Comparison of ENCODE assay signal across 27 cellular contexts in the genomic region with DNA sequence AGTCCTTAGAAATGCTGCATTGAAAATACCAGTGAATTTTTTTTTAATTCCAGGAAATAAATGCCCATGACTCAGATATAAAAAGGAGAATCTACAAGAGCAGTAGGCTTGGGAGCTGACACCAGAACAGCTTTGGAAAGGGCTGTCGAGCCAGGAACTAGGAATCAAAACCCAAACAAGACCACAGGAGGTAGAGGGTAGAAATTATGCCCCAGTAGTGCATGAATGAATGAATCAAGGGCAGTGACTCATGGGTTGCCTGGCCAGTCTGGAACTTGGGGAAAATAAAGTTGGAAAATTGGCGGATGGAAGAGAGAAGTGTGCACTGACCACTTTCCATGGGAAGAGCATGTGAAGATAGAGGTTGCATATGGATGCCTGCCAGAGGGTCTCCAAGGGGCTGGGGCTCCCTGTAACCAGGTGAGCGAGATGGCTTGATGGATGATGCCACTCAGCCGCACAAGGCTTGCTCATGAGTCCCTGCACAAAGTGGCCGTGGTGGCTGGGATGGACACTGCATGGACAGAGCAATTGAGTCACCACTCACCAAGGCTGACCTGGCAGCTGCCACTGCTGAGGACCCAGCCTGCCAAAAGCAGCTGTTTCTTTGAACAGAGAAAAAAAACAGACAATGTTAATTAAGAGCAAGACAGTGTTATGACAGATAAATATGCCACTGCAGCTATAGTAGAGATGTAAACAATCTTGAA. TPM values are rescaled to one million over a fixed set of nuclear protein-coding genes. Genes with fewer than 3 reads are reported as not detected.
A peak's percentile ranks its signal among the peaks of the same experiment; 100 is the strongest.
DNase-seq lines count a peak whose midpoint lies in the region; TF ChIP-seq lines count a peak whose summit lies in the region.
"Had no signal": no experiment of that assay in that cellular context is flagged by ENCODE, and none has a peak within 500 bp of the region (broad histone marks: within the 10 kb centered on the region; RNA-seq: fewer than 3 reads in every experiment).

No MANE protein-coding gene starts in this region.

- H3K4me3 Mint-ChIP-seq in HFFc6 = peak overlapping the region; percentile 18
- H3K4me3 Mint-ChIP-seq: activated naive CD8-positive, alpha-beta T cell treated with anti-CD3 and anti-CD28 coated beads, Interleukin-2, amount 10 ng/mL, durations not matched to agents 7 days and 5 days; CD14-positive monocyte; neural progenitor cell; stimulated activated memory B cell treated with anti-CD40 and anti-IgM and Interleukin-4, amounts not matched to agents 10 μg/mL and 1 μg/mL and 100 μg/mL, for 72 hours had no signal

- peaks cover 48% of the 10 kb centered on the region for H3K4me1 Mint-ChIP-seq in HFFc6 (ENCODE audit: low read depth)
- H3K4me1 Mint-ChIP-seq: neural progenitor cell; stimulated activated memory B cell treated with anti-CD40 and anti-IgM and Interleukin-4, amounts not matched to agents 10 μg/mL and 1 μg/mL and 100 μg/mL, for 72 hours had no signal

- no peaks in the 10 kb centered on the region for H3K79me2 ChIP-seq in ACC112 (ENCODE audit: control insufficient read depth, insufficient read depth, low read length, unreplicated experiment)

- H3K4me1 ChIP-seq in ACC112 (ENCODE audit: control insufficient read depth, insufficient read depth, low read length, unreplicated experiment) = peaks cover 25% of the 10 kb centered on the region
- H3K4me1 ChIP-seq: esophagus squamous epithelium, lower lobe of right lung, neural progenitor cell, psoas muscle, testis, vagina had no signal

- H3K9me3 Mint-ChIP-seq in HFFc6 = no peaks in the 10 kb centered on the region
- H3K9me3 Mint-ChIP-seq: activated naive CD8-positive, alpha-beta T cell treated with anti-CD3 and anti-CD28 coated beads, Interleukin-2, amount 10 ng/mL, durations not matched to agents 7 days and 5 days; activated T-helper 2 cell treated with anti-CD3 and anti-CD28 coated beads, Interferon-gamma antibody, Interleukin-2, Interleukin-4, amounts not matched to agents 10 μg/mL and 5 μg/mL and 100 μg/mL, durations not matched to agents 14 hours and 24 hours and 36 hours; CD14-positive monocyte; neural progenitor cell; stimulated activated memory B cell treated with anti-CD40 and anti-IgM and Interleukin-4, amounts not matched to agents 10 μg/mL and 1 μg/mL and 100 μg/mL, for 72 hours had no signal

- DNase-seq in HFFc6 (no peak), epithelial cell of esophagus (ENCODE audit: low read depth) (peak; percentile 20), SW480 (ENCODE audit: low spot score) (no peak), SHP77 treated with DMSO at 0.1 percent for 48 hours (lab: John Stamatoyannopoulos, UW) (no peak), ecto neural progenitor cell (ENCODE audit: low spot score) (no peak)
- DNase-seq: activated CD4-positive, alpha-beta T cell treated with anti-CD3 and anti-CD28 coated beads, Interleukin-2, amount 50 U/mL, for 1 hour; activated CD8-positive, alpha-beta memory T cell treated with anti-CD3 and anti-CD28 coated beads, Interleukin-2, amount 50 U/mL, for 4 hours; activated naive CD8-positive, alpha-beta T cell treated with anti-CD3 and anti-CD28 coated beads, Interleukin-2, amount 10 ng/mL, durations not matched to agents 7 days and 5 days; effector CD8-positive, alpha-beta T cell; esophagus squamous epithelium; GDM1; H7; lower lobe of right lung; NCI-H1436 treated with DMSO at 0.1 percent for 48 hours; NCI-H510A treated with DMSO at 0.1 percent for 48 hours; psoas muscle; stimulated activated CD4-positive, alpha-beta T cell treated with anti-CD3 and anti-CD28 coated beads, Interleukin-2, amount 100 ng/mL, for 24 hours; testis; WERI-Rb-1 had no signal

- H3K4me3 ChIP-seq in ACC112 (ENCODE audit: low read depth, low read length) (no peak overlapping the region), epithelial cell of esophagus (ENCODE audit: low read length) (no peak overlapping the region)
- H3K4me3 ChIP-seq: esophagus squamous epithelium, lower lobe of right lung, neural progenitor cell, psoas muscle, skin epidermis, testis, vagina had no signal

- peaks cover 9% of the 10 kb centered on the region; the same call in 1 of the 2 replicates for H3K36me3 ChIP-seq in ACC112 (ENCODE audit: insufficient read depth, low read length)
- H3K36me3 ChIP-seq: neural progenitor cell, vagina had no signal

- TF ChIP-seq CTCF in HFFc6 (IDR thresholded peaks at IDR 0.05) (no peak), epithelial cell of esophagus (IDR thresholded peaks at IDR 0.05; ENCODE audit: insufficient read depth, low read depth, low read length, missing control alignments) (no peak)

- H3K27ac Mint-ChIP-seq in HFFc6 = peak overlapping the region; percentile 29
- H3K27ac Mint-ChIP-seq: activated naive CD8-positive, alpha-beta T cell treated with anti-CD3 and anti-CD28 coated beads, Interleukin-2, amount 10 ng/mL, durations not matched to agents 7 days and 5 days; activated T-helper 2 cell treated with anti-CD3 and anti-CD28 coated beads, Interferon-gamma antibody, Interleukin-2, Interleukin-4, amounts not matched to agents 10 μg/mL and 5 μg/mL and 100 μg/mL, durations not matched to agents 14 hours and 24 hours and 36 hours; neural progenitor cell; stimulated activated memory B cell treated with anti-CD40 and anti-IgM and Interleukin-4, amounts not matched to agents 10 μg/mL and 1 μg/mL and 100 μg/mL, for 72 hours had no signal

- peaks cover 20% of the 10 kb centered on the region for H3K36me3 Mint-ChIP-seq in HFFc6 (ENCODE audit: low read depth)
- H3K36me3 Mint-ChIP-seq: neural progenitor cell had no signal

- H3K27me3 Mint-ChIP-seq in HFFc6 (ENCODE audit: insufficient read depth) = 0 out of 2 replicates have a peak, but pooled peaks cover 2% of the 10 kb centered on the region
- H3K27me3 Mint-ChIP-seq: stimulated activated memory B cell treated with anti-CD40 and anti-IgM and Interleukin-4, amounts not matched to agents 10 μg/mL and 1 μg/mL and 100 μg/mL, for 72 hours had no signal

- H3K27me3 ChIP-seq in ACC112 (ENCODE audit: insufficient read depth, low read length) = no peaks in the 10 kb centered on the region
- H3K27me3 ChIP-seq: esophagus squamous epithelium, testis, vagina had no signal

- H3K27ac ChIP-seq in ACC112 (ENCODE audit: low read depth, low read length) = peak overlapping the region; percentile 15; the same call in 1 of the 2 replicates
- H3K27ac ChIP-seq: esophagus squamous epithelium, lower lobe of right lung, neural progenitor cell, psoas muscle, skin epidermis, testis, vagina, WERI-Rb-1 had no signal

- H2AFZ ChIP-seq in ACC112 (ENCODE audit: low read length, unreplicated experiment) = no peak overlapping the region
- H2AFZ ChIP-seq: neural progenitor cell had no signal

RNA-seq across cellular contexts. Expression of a gene that starts 15.2 kb away (rescaled TPM):
- not detected for total RNA-seq in HFFc6 (2021; fragmentation: NEBNext Ultra II Directional; extraction: Animal tissue kit (Norgen Biotek cat#: 25700))
- total RNA-seq: activated naive CD8-positive, alpha-beta T cell treated with anti-CD3 and anti-CD28 coated beads, Interleukin-2, amount 10 ng/mL, durations not matched to agents 7 days and 5 days; activated T-helper 2 cell treated with anti-CD3 and anti-CD28 coated beads, Interferon-gamma antibody, Interleukin-2, Interleukin-4, amounts not matched to agents 10 μg/mL and 5 μg/mL and 100 μg/mL, durations not matched to agents 14 hours and 24 hours and 36 hours; esophagus squamous epithelium; H7; lower lobe of right lung; psoas muscle; T-helper 2 cell treated with Interferon-gamma antibody and Interleukin-4, amounts not matched to agents 100 ng/mL and 5 ng/mL, for 36 hours; testis; vagina had no signal

RNA-seq across cellular contexts. Expression of a gene that starts 15.7 kb away (rescaled TPM):
- total RNA-seq in HFFc6 (2021; fragmentation: NEBNext Ultra II Directional; extraction: Animal tissue kit (Norgen Biotek cat#: 25700)) = 10 to 100 TPM; 16.0 to 26.0 (median 22.6) TPM

RNA-seq across cellular contexts. Expression of a gene that starts 28.2 kb away (rescaled TPM):
- 100 to 1,000 TPM; 312 to 380 (median 358) TPM for total RNA-seq in HFFc6 (2021; fragmentation: NEBNext Ultra II Directional; extraction: Animal tissue kit (Norgen Biotek cat#: 25700))

RNA-seq across cellular contexts. Expression of a gene that starts 32.8 kb away (rescaled TPM):
- total RNA-seq in HFFc6 (2021; fragmentation: NEBNext Ultra II Directional; extraction: Animal tissue kit (Norgen Biotek cat#: 25700)) = 1 to 10 TPM; 2.9 to 4.1 (median 3.2) TPM

RNA-seq across cellular contexts. Expression of a gene that starts 33.8 kb away (rescaled TPM):
- total RNA-seq in HFFc6 (2021; fragmentation: NEBNext Ultra II Directional; extraction: Animal tissue kit (Norgen Biotek cat#: 25700)) = 10 to 100 TPM; 11.8 to 15.9 (median 13.6) TPM
